In genomic region chr13:24746618-24747247, GRCh38 we compare ENCODE assay signal across 11 cellular contexts. TPM values are rescaled to one million over a fixed set of nuclear protein-coding genes. Genes with fewer than 3 reads are reported as not detected.
DNase-seq lines count a peak whose midpoint lies in the region; ATAC-seq and TF ChIP-seq lines count a peak whose summit lies in the region.
"Had no signal": no experiment of that assay in that cellular context is flagged by ENCODE, and none has a peak within 500 bp of the region (broad histone marks: within the 10 kb centered on the region; RNA-seq: fewer than 3 reads in every experiment).

No MANE protein-coding gene starts in this region.

- no peak for ATAC-seq in activated T-helper 17 cell treated with anti-CD3 and anti-CD28 coated beads, Interleukin-2, amount 50 U/mL, for 72 hours (replicated peaks)

- TF ChIP-seq EP300 in suprapubic skin (IDR thresholded peaks at IDR 0.05), result no peak

- no peak for TF ChIP-seq CTCF in suprapubic skin (IDR thresholded peaks at IDR 0.05)

- peaks cover 68% of the 10 kb centered on the region for H3K27me3 ChIP-seq in suprapubic skin

- H3K9me3 Mint-ChIP-seq in activated T-helper 17 cell treated with anti-CD3 and anti-CD28 coated beads, Interleukin-2, amount 50 U/mL, for 72 hours, result no peaks in the 10 kb centered on the region

- H3K4me1 ChIP-seq in suprapubic skin, result peaks cover 18% of the 10 kb centered on the region
- H3K4me1 ChIP-seq: HAP-1 had no signal

- no peak overlapping the region for H3K27ac Mint-ChIP-seq in activated T-helper 17 cell treated with anti-CD3 and anti-CD28 coated beads, Interleukin-2, amount 50 U/mL, for 72 hours
- H3K27ac Mint-ChIP-seq: CD4-positive, CD25-positive, alpha-beta regulatory T cell had no signal

- no peaks in the 10 kb centered on the region for H3K36me3 ChIP-seq in suprapubic skin
- H3K36me3 ChIP-seq: HAP-1 had no signal

- H3K27ac ChIP-seq in suprapubic skin, result no peak overlapping the region

- no peak for TF ChIP-seq POLR2A in suprapubic skin (IDR thresholded peaks at IDR 0.05)

- H3K4me1 Mint-ChIP-seq in activated T-helper 17 cell treated with anti-CD3 and anti-CD28 coated beads, Interleukin-2, amount 50 U/mL, for 72 hours, result no peaks in the 10 kb centered on the region

- peak; percentile 51 to 53 for DNase-seq in activated T-cell treated with anti-CD3 and anti-CD28 coated beads, Interleukin-2, amount 50 U/mL, for 48 hours
- no peak for DNase-seq in activated T-cell treated with anti-CD3 and anti-CD28 coated beads, Interleukin-2, amount 50 U/mL, for 1 hour
- peak; percentile 80 for DNase-seq in islet precursor cell
- DNase-seq in suprapubic skin (ENCODE audit: low spot score in 2 of 2), result no peak
- no peak for DNase-seq in HT-29 (ENCODE audit: low spot score)
- DNase-seq in KG1 (lab: John Stamatoyannopoulos, UW), result no peak
- DNase-seq in activated effector memory CD4-positive, alpha-beta T cell treated with anti-CD3 and anti-CD28 coated beads, Interleukin-2, amount 50 U/mL, for 16 hours, result no peak
- DNase-seq: NCI-H226 had no signal

- no peaks in the 10 kb centered on the region for H3K9me3 ChIP-seq in suprapubic skin
- H3K9me3 ChIP-seq: HAP-1 had no signal

- H3K27me3 Mint-ChIP-seq in activated T-helper 17 cell treated with anti-CD3 and anti-CD28 coated beads, Interleukin-2, amount 50 U/mL, for 72 hours, result peaks cover 47% of the 10 kb centered on the region

- H3K36me3 Mint-ChIP-seq in activated T-helper 17 cell treated with anti-CD3 and anti-CD28 coated beads, Interleukin-2, amount 50 U/mL, for 72 hours (ENCODE audit: low read depth), result no peaks in the 10 kb centered on the region
- H3K36me3 Mint-ChIP-seq: CD4-positive, CD25-positive, alpha-beta regulatory T cell had no signal

- peak overlapping the region; percentile 65 for H3K4me3 Mint-ChIP-seq in activated T-helper 17 cell treated with anti-CD3 and anti-CD28 coated beads, Interleukin-2, amount 50 U/mL, for 72 hours

- peak overlapping the region; percentile 42 for H3K4me3 ChIP-seq in suprapubic skin

- WGBS in suprapubic skin, result 0% methylated on average over 1 of the region's 56 CpGs

RNA-seq across cellular contexts. Expression of gene RNF17, which starts 17.2 kb away (rescaled TPM):
- total RNA-seq in activated T-helper 17 cell treated with anti-CD3 and anti-CD28 coated beads, Interleukin-2, amount 50 U/mL, for 72 hours, result 1 to 10 TPM in 1 of 2 donors, under 1 TPM in 1; 0.39 to 1.5 TPM
- total RNA-seq in suprapubic skin, result not detected
- not detected in 2 replicates for total RNA-seq in HT-29 (2014; rRNA removed; shearing (Covaris generic))
- total RNA-seq: CD4-positive, CD25-positive, alpha-beta regulatory T cell had no signal

Comparison
In these comparisons a context has a peak if more than half of its experiments do, and no peak if none do; other contexts are left out.
1. DNase-seq: peak in activated T-cell treated with anti-CD3 and anti-CD28 coated beads, Interleukin-2, amount 50 U/mL, for 48 hours (2 of 2) and islet precursor cell (single experiment); none in activated T-cell treated with anti-CD3 and anti-CD28 coated beads, Interleukin-2, amount 50 U/mL, for 1 hour (single experiment), suprapubic skin (0 of 2), HT-29 (single experiment), KG1 (single experiment) and activated effector memory CD4-positive, alpha-beta T cell treated with anti-CD3 and anti-CD28 coated beads, Interleukin-2, amount 50 U/mL, for 16 hours (single experiment).